In genomic region chr13:111791131-111791530, GRCh38 we compare ENCODE assay signal across 17 cellular contexts.
A peak's percentile ranks its signal among the peaks of the same experiment; 100 is the strongest.
DNase-seq lines count a peak whose midpoint lies in the region; ATAC-seq, FAIRE-seq and TF ChIP-seq lines count a peak whose summit lies in the region.
"Had no signal": no experiment of that assay in that cellular context is flagged by ENCODE, and none has a peak within 500 bp of the region (broad histone marks: within the 10 kb centered on the region; RNA-seq: fewer than 3 reads in every experiment).

No MANE protein-coding gene starts in this region.

- no peak overlapping the region for H3K27ac Mint-ChIP-seq in osteocyte (ENCODE audit: unreplicated experiment)
- H3K27ac Mint-ChIP-seq in activated CD8-positive, alpha-beta T cell treated with anti-CD3 and anti-CD28 coated beads for 36 hours, result no peak overlapping the region
- H3K27ac Mint-ChIP-seq: CD14-positive monocyte; CD8-positive, alpha-beta T cell had no signal

- no peak overlapping the region for H2BK120ac ChIP-seq in H1 (replicated peaks; ENCODE audit: low read depth, low read length)

- H3K4me3 ChIP-seq in HEK293 (ENCODE audit: low read depth, low read length) (no peak overlapping the region), RWPE2 (ENCODE audit: severe bottlenecking) (no peak overlapping the region), H1 (ENCODE audit: extremely low read depth in 1 of 4, insufficient read depth in 2 of 4, low read depth in 3 of 4, low read length in 4 of 4) (no peak overlapping the region)
- H3K4me3 ChIP-seq: A549 had no signal

- CTCF ChIA-PET in HEK293 (lab: Yijun Ruan, JAX), result no interaction called here
- CTCF ChIA-PET in H1 (lab: Charles Lee; ENCODE audit: partially characterized antibody), result interaction anchor here (0.7 kb wide), 1 partner anchor 1024 kb away, joined by 3 read pairs; no protein-coding TSS in a partner anchor
- CTCF ChIA-PET in activated CD8-positive, alpha-beta T cell treated with anti-CD3 and anti-CD28 coated beads for 36 hours (lab: Charles Lee), result no interaction called here

- intact Hi-C loops in activated CD8-positive, alpha-beta T cell treated with anti-CD3 and anti-CD28 coated beads for 36 hours (cut with micrococcal nuclease), result no loop called here

- no peak overlapping the region for H3K18ac ChIP-seq in H1 (ENCODE audit: extremely low read depth, low read length)

- H2BK5ac ChIP-seq in H1 (ENCODE audit: low read depth, low read length), result no peak overlapping the region; the same call in 1 of the 2 replicates

- peaks cover 7% of the 10 kb centered on the region for H3K23me2 ChIP-seq in H1 (ENCODE audit: low read depth, low read length)

- 91% methylated on average over 3 of the region's 3 CpGs; no CpG with 5 or more reads in 1 of the 2 experiments for WGBS in H1 (ENCODE audit: extremely low coverage in 1 of 2, insufficient coverage in 1 of 2, insufficient read length in 1 of 2, insufficient replicate concordance in 2 of 2, low coverage in 1 of 2, low lambda C conversion rate in 2 of 2, missing lambda C conversion rate in 1 of 2), 2 experiments

- H3K36me3 ChIP-seq in HEK293 (ENCODE audit: control insufficient read depth in 2 of 2, insufficient read depth in 1 of 2, low read length in 2 of 2), result no peaks in the 10 kb centered on the region
- H3K36me3 ChIP-seq in RWPE2 (ENCODE audit: low read depth), result no peaks in the 10 kb centered on the region
- no peaks in the 10 kb centered on the region; a peak in 1 of 8 replicates for H3K36me3 ChIP-seq in H1 (ENCODE audit: control insufficient read depth in 2 of 4, insufficient read depth in 4 of 4, low read length in 3 of 4)

- no peak overlapping the region for H4K5ac ChIP-seq in H1 (ENCODE audit: insufficient read length, low read depth, low read length)

- H3K9me3 ChIP-seq in HEK293 (ENCODE audit: control insufficient read depth, insufficient read depth, low read depth, low read length) (no peaks in the 10 kb centered on the region), RWPE2 (ENCODE audit: severe bottlenecking) (no peaks in the 10 kb centered on the region), H1 (ENCODE audit: insufficient read depth in 2 of 2, low read depth in 1 of 2, low read length in 1 of 2) (no peaks in the 10 kb centered on the region)
- H3K9me3 ChIP-seq: A549 had no signal

- FAIRE-seq in H1 (lab: Jason Lieb, UNC), result no peak
- FAIRE-seq: A549, D721Med, G401.6, GM12891 had no signal

- H2BK12ac ChIP-seq in H1 (ENCODE audit: low read depth, low read length), result 0 out of 2 replicates have a peak overlapping the region, but pooled peaks have one; percentile 75

- DNase-seq in RWPE2 (ENCODE audit: low spot score), result peak; percentile 31
- DNase-seq in H1 (ENCODE audit: low read depth in 1 of 2, low spot score in 2 of 2), result no peak
- peak; percentile 21 for DNase-seq in osteocyte (ENCODE audit: extremely low spot score, unreplicated experiment)
- no peak for DNase-seq in GM20000 (ENCODE audit: low spot score)
- DNase-seq in KBM-7, result no peak
- DNase-seq in activated CD8-positive, alpha-beta T cell treated with anti-CD3 and anti-CD28 coated beads for 36 hours, result no peak
- DNase-seq: CD8-positive, alpha-beta T cell; COR-L47; DMS153; DMS79 treated with DMSO at 0.1 percent for 48 hours; EL had no signal

- no peaks in the 10 kb centered on the region for H3K36me3 Mint-ChIP-seq in osteocyte (ENCODE audit: unreplicated experiment)
- no peaks in the 10 kb centered on the region for H3K36me3 Mint-ChIP-seq in activated CD8-positive, alpha-beta T cell treated with anti-CD3 and anti-CD28 coated beads for 36 hours (ENCODE audit: low read depth)
- H3K36me3 Mint-ChIP-seq: CD14-positive monocyte; CD8-positive, alpha-beta T cell had no signal

- H3K4me1 ChIP-seq in HEK293 (ENCODE audit: control insufficient read depth, insufficient read depth, low read length) (no peaks in the 10 kb centered on the region), RWPE2 (ENCODE audit: insufficient read depth, poor library complexity, severe bottlenecking) (no peaks in the 10 kb centered on the region), H1 (replicated peaks in 1 of 4; ENCODE audit: control insufficient read depth in 3 of 4, insufficient read depth in 4 of 4, low read length in 3 of 4) (no peaks in the 10 kb centered on the region)
- H3K4me1 ChIP-seq: A549 had no signal

- H3K4ac ChIP-seq in H1 (replicated peaks; ENCODE audit: insufficient read length, low read depth, low read length), result no peak overlapping the region

- no peak overlapping the region for H4K91ac ChIP-seq in H1 (replicated peaks; ENCODE audit: insufficient read length, low read length)

- no peak for TF ChIP-seq EP300 in H1 (IDR thresholded peaks at IDR 0.05; ENCODE audit: borderline replicate concordance in 1 of 2, low read depth in 2 of 2, low read length in 2 of 2)

- no peak overlapping the region for H2AFZ ChIP-seq in H1 (ENCODE audit: low read length)

- H3K27ac ChIP-seq in HEK293 (ENCODE audit: extremely low read depth, low read depth, low read length) (no peak overlapping the region), RWPE2 (ENCODE audit: poor library complexity, severe bottlenecking) (no peak overlapping the region), H1 (ENCODE audit: low read depth, low read length) (no peak overlapping the region)
- H3K27ac ChIP-seq: A549 had no signal

- H2AK5ac ChIP-seq in H1 (ENCODE audit: low read depth, low read length), result peak overlapping the region; percentile 97; the same call in 1 of the 2 replicates

- no peak overlapping the region for H2BK15ac ChIP-seq in H1 (ENCODE audit: low read length)

- no peak for TF ChIP-seq RAD21 in H1 (IDR thresholded peaks at IDR 0.05 in 1 of 2, conservative IDR thresholded peaks at IDR 0.05 in 1 of 2; ENCODE audit: low read depth in 2 of 2, low read length in 2 of 2)

- H3K79me1 ChIP-seq in H1 (ENCODE audit: low read depth, low read length), result no peaks in the 10 kb centered on the region

- in situ Hi-C loops in KBM-7 (cut with MboI; ENCODE audit: low pct_unique_long_range_greater_than_20kb, low sequenced_read_pairs), result no loop called here

- POLR2A ChIA-PET in HEK293 (lab: Yijun Ruan, JAX), result no interaction called here
- POLR2A ChIA-PET in H1 (lab: Charles Lee; ENCODE audit: partially characterized antibody), result no interaction called here
- POLR2A ChIA-PET in activated CD8-positive, alpha-beta T cell treated with anti-CD3 and anti-CD28 coated beads for 36 hours (lab: Charles Lee), result no interaction called here

- peaks cover 0 to 7% of the 10 kb centered on the region in 2 experiments for H4K20me1 ChIP-seq in H1 (replicated peaks in 1 of 2; ENCODE audit: control insufficient read depth in 1 of 2, insufficient read depth in 2 of 2, low read length in 2 of 2)

- no peak overlapping the region for H3K23ac ChIP-seq in H1 (ENCODE audit: insufficient read length)

- H3K27me3 Mint-ChIP-seq in osteocyte (ENCODE audit: unreplicated experiment), result no peaks in the 10 kb centered on the region
- no peaks in the 10 kb centered on the region for H3K27me3 Mint-ChIP-seq in activated CD8-positive, alpha-beta T cell treated with anti-CD3 and anti-CD28 coated beads for 36 hours

- no peak overlapping the region for H3K4me2 ChIP-seq in H1 (ENCODE audit: insufficient read depth in 1 of 2, low read depth in 2 of 2, low read length in 2 of 2)
- H3K4me2 ChIP-seq: A549 had no signal

- H3K4me1 Mint-ChIP-seq in osteocyte (ENCODE audit: unreplicated experiment), result no peaks in the 10 kb centered on the region
- no peaks in the 10 kb centered on the region for H3K4me1 Mint-ChIP-seq in activated CD8-positive, alpha-beta T cell treated with anti-CD3 and anti-CD28 coated beads for 36 hours (ENCODE audit: low read depth)
- H3K4me1 Mint-ChIP-seq: CD14-positive monocyte had no signal

- no peak for TF ChIP-seq CTCF in HEK293 (tag by site-specific recombination; IDR thresholded peaks at IDR 0.05)
- no peak for TF ChIP-seq CTCF in RWPE2 (IDR thresholded peaks at IDR 0.05; ENCODE audit: poor library complexity, severe bottlenecking)
- TF ChIP-seq CTCF in H1 (IDR thresholded peaks at IDR 0.05; ENCODE audit: control extremely low read depth in 1 of 3, insufficient read depth in 1 of 3, low read depth in 1 of 3, low read length in 3 of 3), result no peak
- no peak for TF ChIP-seq CTCF in osteocyte (IDR thresholded peaks at IDR 0.05)
- no peak for TF ChIP-seq CTCF in GM20000 (IDR thresholded peaks at IDR 0.05; ENCODE audit: extremely low read depth, missing control alignments)
- TF ChIP-seq CTCF in activated CD8-positive, alpha-beta T cell treated with anti-CD3 and anti-CD28 coated beads for 36 hours (IDR thresholded peaks at IDR 0.05), result no peak

- no peak overlapping the region for H3K14ac ChIP-seq in H1 (ENCODE audit: insufficient read length)

- no peaks in the 10 kb centered on the region for H3K27me3 ChIP-seq in RWPE2 (ENCODE audit: insufficient read depth, poor library complexity, severe bottlenecking)
- H3K27me3 ChIP-seq in H1 (replicated peaks in 1 of 4; ENCODE audit: control insufficient read depth in 3 of 4, extremely low read depth in 1 of 4, insufficient read depth in 3 of 4, low read length in 3 of 4), result no peaks in the 10 kb centered on the region

- H3K9me3 Mint-ChIP-seq in osteocyte (ENCODE audit: unreplicated experiment), result no peaks in the 10 kb centered on the region
- no peaks in the 10 kb centered on the region for H3K9me3 Mint-ChIP-seq in activated CD8-positive, alpha-beta T cell treated with anti-CD3 and anti-CD28 coated beads for 36 hours
- H3K9me3 Mint-ChIP-seq: CD8-positive, alpha-beta T cell had no signal

- H3K79me2 ChIP-seq in H1 (ENCODE audit: control insufficient read depth in 1 of 2, insufficient read depth in 2 of 2, low read length in 2 of 2), result peaks cover 0 to 8% of the 10 kb centered on the region in 2 experiments; a peak in 2 of 4 replicates

- ATAC-seq in RWPE2 (ENCODE audit: low read depth), result no peak
- no peak for ATAC-seq in activated CD8-positive, alpha-beta T cell treated with anti-CD3 and anti-CD28 coated beads for 36 hours
- ATAC-seq: A549; CD8-positive, alpha-beta T cell had no signal

- no peak overlapping the region for H3K9ac ChIP-seq in H1 (replicated peaks in 1 of 4; ENCODE audit: extremely low read depth in 1 of 4, low read depth in 3 of 4, low read length in 3 of 4)

- H2BK20ac ChIP-seq in H1 (ENCODE audit: low read length), result no peak overlapping the region

- no peak for TF ChIP-seq POLR2A in H1 (IDR thresholded peaks at IDR 0.05; ENCODE audit: control extremely low read depth in 1 of 2, low read depth in 2 of 2, low read length in 2 of 2)

- no peak overlapping the region for H3K4me3 Mint-ChIP-seq in osteocyte (ENCODE audit: unreplicated experiment)
- no peak overlapping the region for H3K4me3 Mint-ChIP-seq in activated CD8-positive, alpha-beta T cell treated with anti-CD3 and anti-CD28 coated beads for 36 hours
- H3K4me3 Mint-ChIP-seq: CD14-positive monocyte; CD8-positive, alpha-beta T cell had no signal

- H4K8ac ChIP-seq in H1 (ENCODE audit: extremely low read depth, insufficient read depth, low read length), result no peak overlapping the region

- no peak overlapping the region for H3K56ac ChIP-seq in H1 (replicated peaks; ENCODE audit: insufficient read length, low read depth, low read length)

TF ChIP-seq in HEK293, 187 proteins besides CTCF, POLR2A, EP300 and RAD21 (continues in another document):
- TF ChIP-seq HOXA7 (CRISPR knock-in tag; IDR thresholded peaks at IDR 0.05; ENCODE audit: borderline replicate concordance), result no peak

TF ChIP-seq in H1, 55 proteins besides CTCF, POLR2A, EP300 and RAD21 (continues in another document):
- TF ChIP-seq ASH2L (IDR thresholded peaks at IDR 0.05; ENCODE audit: low read length) (no peak), NRF1 (IDR thresholded peaks at IDR 0.05; ENCODE audit: low read depth, low read length) (no peak), YY1 (IDR thresholded peaks at IDR 0.05; ENCODE audit: low read depth, low read length) (no peak)

Comparison
In these comparisons a context has a peak if more than half of its experiments do, and no peak if none do; other contexts are left out.
1. DNase-seq: peak in RWPE2 (single experiment) and osteocyte (single experiment); none in H1 (0 of 2), GM20000 (single experiment), KBM-7 (single experiment) and activated CD8-positive, alpha-beta T cell treated with anti-CD3 and anti-CD28 coated beads for 36 hours (single experiment).